In the genomic region with DNA sequence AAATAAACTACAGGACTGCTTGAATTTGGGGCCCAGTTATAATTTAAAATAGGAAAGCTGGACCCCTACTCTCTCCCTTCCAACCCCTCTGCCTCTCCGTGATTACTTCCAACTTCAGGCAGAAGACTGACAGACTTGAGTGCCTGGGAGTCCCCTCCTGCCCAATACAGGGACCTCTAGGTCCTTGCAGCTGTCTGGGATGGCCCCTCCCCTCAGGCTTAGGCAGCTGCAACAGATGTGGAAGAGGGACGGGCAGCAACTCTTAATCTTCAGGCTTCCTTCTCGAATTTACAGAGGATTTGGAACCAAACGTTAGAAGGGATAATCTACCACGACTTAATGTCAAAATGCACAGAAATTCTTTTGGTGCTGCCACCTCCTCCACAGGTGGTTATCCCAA, we compare ENCODE assay signal across 12 cellular contexts. TPM values are rescaled to one million over a fixed set of nuclear protein-coding genes. Genes with fewer than 3 reads are reported as not detected.
A peak's percentile ranks its signal among the peaks of the same experiment; 100 is the strongest.
DNase-seq lines count a peak whose midpoint lies in the region; ATAC-seq and TF ChIP-seq lines count a peak whose summit lies in the region.
"Had no signal": no experiment of that assay in that cellular context is flagged by ENCODE, and none has a peak within 500 bp of the region (broad histone marks: within the 10 kb centered on the region; RNA-seq: fewer than 3 reads in every experiment).

No MANE protein-coding gene starts in this region.

- TF ChIP-seq CTCF in lower lobe of right lung (IDR thresholded peaks at IDR 0.05): no peak

- H3K27me3 ChIP-seq in lower lobe of right lung (ENCODE audit: low read depth): no peaks in the 10 kb centered on the region

- intact Hi-C loops in lower lobe of right lung (cut with DNase I): no loop called here

- no peaks in the 10 kb centered on the region for H3K27me3 Mint-ChIP-seq in T-helper 2 cell treated with Interferon-gamma antibody and Interleukin-4, amounts not matched to agents 5 μg/mL and 100 μg/mL, for 36 hours (ENCODE audit: low read depth)
- no peaks in the 10 kb centered on the region for H3K27me3 Mint-ChIP-seq in activated T-helper 17 cell treated with anti-CD3 and anti-CD28 coated beads, Interleukin-2, amount 50 U/mL, for 72 hours
- H3K27me3 Mint-ChIP-seq in stimulated activated memory B cell treated with anti-CD40 and anti-IgM and Interleukin-4, amounts not matched to agents 10 μg/mL and 1 μg/mL and 100 μg/mL, for 72 hours: no peaks in the 10 kb centered on the region

- H3K4me3 Mint-ChIP-seq in T-helper 2 cell treated with Interferon-gamma antibody and Interleukin-4, amounts not matched to agents 5 μg/mL and 100 μg/mL, for 36 hours: no peak overlapping the region
- H3K4me3 Mint-ChIP-seq in activated T-helper 17 cell treated with anti-CD3 and anti-CD28 coated beads, Interleukin-2, amount 50 U/mL, for 72 hours: peak overlapping the region; percentile 76
- H3K4me3 Mint-ChIP-seq in stimulated activated memory B cell treated with anti-CD40 and anti-IgM and Interleukin-4, amounts not matched to agents 10 μg/mL and 1 μg/mL and 100 μg/mL, for 72 hours: no peak overlapping the region

- H3K36me3 ChIP-seq in lower lobe of right lung: peaks cover 34% of the 10 kb centered on the region

- no peak for DNase-seq in T-helper 2 cell treated with Interferon-gamma antibody and Interleukin-4, amounts not matched to agents 5 μg/mL and 100 μg/mL, for 36 hours (ENCODE audit: low spot score)
- DNase-seq in T-helper 2 cell: no peak
- DNase-seq in lower lobe of right lung: no peak
- DNase-seq in medulla oblongata (ENCODE audit: extremely low spot score): no peak
- no peak for DNase-seq in SK-N-DZ (ENCODE audit: low spot score)
- DNase-seq: activated gamma-delta T cell; effector memory CD4-positive, alpha-beta T cell; NCI-H526 treated with DMSO at 0.1 percent for 48 hours had no signal

- no peaks in the 10 kb centered on the region for H3K9me3 Mint-ChIP-seq in T-helper 2 cell treated with Interferon-gamma antibody and Interleukin-4, amounts not matched to agents 5 μg/mL and 100 μg/mL, for 36 hours
- H3K9me3 Mint-ChIP-seq in activated T-helper 17 cell treated with anti-CD3 and anti-CD28 coated beads, Interleukin-2, amount 50 U/mL, for 72 hours: no peaks in the 10 kb centered on the region
- H3K9me3 Mint-ChIP-seq in stimulated activated memory B cell treated with anti-CD40 and anti-IgM and Interleukin-4, amounts not matched to agents 10 μg/mL and 1 μg/mL and 100 μg/mL, for 72 hours: no peaks in the 10 kb centered on the region

- peaks cover 13% of the 10 kb centered on the region for H3K36me3 Mint-ChIP-seq in T-helper 2 cell treated with Interferon-gamma antibody and Interleukin-4, amounts not matched to agents 5 μg/mL and 100 μg/mL, for 36 hours (ENCODE audit: low read depth)
- H3K36me3 Mint-ChIP-seq in activated T-helper 17 cell treated with anti-CD3 and anti-CD28 coated beads, Interleukin-2, amount 50 U/mL, for 72 hours (ENCODE audit: low read depth): peaks cover 69% of the 10 kb centered on the region
- peaks cover 50% of the 10 kb centered on the region for H3K36me3 Mint-ChIP-seq in stimulated activated memory B cell treated with anti-CD40 and anti-IgM and Interleukin-4, amounts not matched to agents 10 μg/mL and 1 μg/mL and 100 μg/mL, for 72 hours

- H3K27ac ChIP-seq in lower lobe of right lung: peak overlapping the region; percentile 60

- H3K4me1 ChIP-seq in lower lobe of right lung: peaks cover 59% of the 10 kb centered on the region

- H3K4me3 ChIP-seq in lower lobe of right lung: no peak overlapping the region

- H3K27ac Mint-ChIP-seq in T-helper 2 cell treated with Interferon-gamma antibody and Interleukin-4, amounts not matched to agents 5 μg/mL and 100 μg/mL, for 36 hours: peak overlapping the region; percentile 32
- H3K27ac Mint-ChIP-seq in activated T-helper 17 cell treated with anti-CD3 and anti-CD28 coated beads, Interleukin-2, amount 50 U/mL, for 72 hours: peak overlapping the region; percentile 69
- H3K27ac Mint-ChIP-seq in stimulated activated memory B cell treated with anti-CD40 and anti-IgM and Interleukin-4, amounts not matched to agents 10 μg/mL and 1 μg/mL and 100 μg/mL, for 72 hours: peak overlapping the region; percentile 78

- H3K9me3 ChIP-seq in lower lobe of right lung: no peaks in the 10 kb centered on the region

- peaks cover 28% of the 10 kb centered on the region for H3K4me1 Mint-ChIP-seq in T-helper 2 cell treated with Interferon-gamma antibody and Interleukin-4, amounts not matched to agents 5 μg/mL and 100 μg/mL, for 36 hours (ENCODE audit: low read depth)
- peaks cover 44% of the 10 kb centered on the region for H3K4me1 Mint-ChIP-seq in activated T-helper 17 cell treated with anti-CD3 and anti-CD28 coated beads, Interleukin-2, amount 50 U/mL, for 72 hours
- peaks cover 66% of the 10 kb centered on the region for H3K4me1 Mint-ChIP-seq in stimulated activated memory B cell treated with anti-CD40 and anti-IgM and Interleukin-4, amounts not matched to agents 10 μg/mL and 1 μg/mL and 100 μg/mL, for 72 hours

- no peak for ATAC-seq in activated T-helper 17 cell treated with anti-CD3 and anti-CD28 coated beads, Interleukin-2, amount 50 U/mL, for 72 hours (replicated peaks)
- ATAC-seq in lower lobe of right lung (no peak), HG03108 (IDR thresholded peaks at IDR 0.05; ENCODE audit: unreplicated experiment) (no peak)
- ATAC-seq in stimulated activated memory B cell treated with anti-CD40 and anti-IgM and Interleukin-4, amounts not matched to agents 10 μg/mL and 1 μg/mL and 100 μg/mL, for 72 hours: no peak

RNA-seq across cellular contexts. Expression of a gene that starts 2.6 kb away (rescaled TPM):
- total RNA-seq in activated T-helper 17 cell treated with anti-CD3 and anti-CD28 coated beads, Interleukin-2, amount 50 U/mL, for 72 hours: 10 to 100 TPM; 48.7 to 49.4 TPM
- total RNA-seq in lower lobe of right lung: 132 TPM
- 38.9 and 43.6 TPM in 2 replicates for polyA plus RNA-seq in SK-N-DZ (2014; cell fraction: cytosol; rRNA removed)
- 34.1 and 35.2 TPM in 2 replicates for polyA plus RNA-seq in SK-N-DZ (2014; cell fraction: nucleus; rRNA removed)

RNA-seq across cellular contexts. Expression of a gene that starts 17.4 kb away (rescaled TPM):
- not detected for total RNA-seq in activated T-helper 17 cell treated with anti-CD3 and anti-CD28 coated beads, Interleukin-2, amount 50 U/mL, for 72 hours
- total RNA-seq in lower lobe of right lung: 0.27 TPM
- 0.85 and 1.6 TPM in 2 replicates for polyA plus RNA-seq in SK-N-DZ (2014; cell fraction: cytosol; rRNA removed)
- 0.23 TPM in 1 of 2 replicates, not detected in the other for polyA plus RNA-seq in SK-N-DZ (2014; cell fraction: nucleus; rRNA removed)

RNA-seq across cellular contexts. Expression of a gene that starts 54.6 kb away (rescaled TPM):
- 100 to 1,000 TPM; 126 to 175 TPM for total RNA-seq in activated T-helper 17 cell treated with anti-CD3 and anti-CD28 coated beads, Interleukin-2, amount 50 U/mL, for 72 hours
- 114 TPM for total RNA-seq in lower lobe of right lung
- 56.9 and 57.7 TPM in 2 replicates for polyA plus RNA-seq in SK-N-DZ (2014; cell fraction: cytosol; rRNA removed)
- 340 and 433 TPM in 2 replicates for polyA plus RNA-seq in SK-N-DZ (2014; cell fraction: nucleus; rRNA removed)

RNA-seq across cellular contexts. Expression of a gene that starts 56.3 kb away (rescaled TPM):
- under 1 TPM in 1 of 2 donors, not detected in 1; 0.48 TPM for total RNA-seq in activated T-helper 17 cell treated with anti-CD3 and anti-CD28 coated beads, Interleukin-2, amount 50 U/mL, for 72 hours
- total RNA-seq in lower lobe of right lung: 1.1 TPM
- polyA plus RNA-seq in SK-N-DZ (2014; cell fraction: cytosol; rRNA removed): not detected in 2 replicates
- not detected in 2 replicates for polyA plus RNA-seq in SK-N-DZ (2014; cell fraction: nucleus; rRNA removed)
- polyA plus RNA-seq: AG04450 had no signal
